17 cellular contexts compared by ENCODE assay signal in the genomic region with DNA sequence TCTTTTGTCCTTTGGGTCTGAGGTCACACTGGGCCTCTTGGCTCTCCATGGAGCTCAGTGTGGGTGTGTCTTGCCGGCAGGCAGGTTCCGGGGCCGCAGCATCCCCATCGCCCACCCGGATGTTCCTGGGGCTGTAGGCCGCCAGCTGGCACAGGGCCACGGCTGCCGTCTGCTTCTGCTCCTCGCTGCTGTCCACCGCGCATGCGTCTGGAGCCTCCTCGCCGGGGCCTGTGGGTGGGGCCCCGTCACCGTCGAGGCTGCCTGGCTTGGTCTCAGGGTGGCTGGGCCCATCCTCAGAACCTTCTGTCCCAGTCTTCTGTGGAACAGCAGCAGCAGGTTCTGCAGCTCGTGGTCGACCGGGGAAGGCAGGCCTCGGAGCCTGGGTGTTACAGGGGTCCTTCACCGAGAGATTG. TPM values are rescaled to one million over a fixed set of nuclear protein-coding genes. Genes with fewer than 3 reads are reported as not detected.
A peak's percentile ranks its signal among the peaks of the same experiment; 100 is the strongest.
DNase-seq lines count a peak whose midpoint lies in the region; ATAC-seq and TF ChIP-seq lines count a peak whose summit lies in the region.
"Had no signal": no experiment of that assay in that cellular context is flagged by ENCODE, and none has a peak within 500 bp of the region (broad histone marks: within the 10 kb centered on the region; RNA-seq: fewer than 3 reads in every experiment).

No MANE protein-coding gene starts in this region.

- no peak overlapping the region for H3K4me3 ChIP-seq in fibroblast of mammary gland (ENCODE audit: control insufficient read depth, low read depth, low read length)
- H3K4me3 ChIP-seq: BLaER1 treated with 17β-estradiol and CSF1 and Interleukin-3, amounts not matched to agents 10 nM and 100 nM had no signal

- DNase-seq in DMS 273 (lab: John Stamatoyannopoulos, UW; ENCODE audit: unreplicated experiment) (peak; percentile 91), NCI-H510A treated with DMSO at 0.1 percent for 48 hours (lab: John Stamatoyannopoulos, UW) (peak; percentile 80), fibroblast of mammary gland (ENCODE audit: low read depth) (peak; percentile 62), neural crest cell (ENCODE audit: low read depth, low spot score) (no peak), DMS79 treated with DMSO at 0.1 percent for 48 hours (lab: John Stamatoyannopoulos, UW) (no peak), OCI-M1 (lab: John Stamatoyannopoulos, UW) (no peak)
- DNase-seq: activated CD4-positive, alpha-beta T cell treated with anti-CD3 and anti-CD28 coated beads, Interleukin-2, amount 50 U/mL, for 1 hour; NCI-H2081; PC-3; retina; stimulated activated naive CD8-positive, alpha-beta T cell treated with anti-CD3 and anti-CD28 coated beads, Interleukin-15, amount 100 ng/mL, for 72 hours had no signal

- TF ChIP-seq CTCF in fibroblast of mammary gland (conservative IDR thresholded peaks at IDR 0.05; ENCODE audit: control insufficient read depth, insufficient read depth, low read depth, low read length), result no peak
- TF ChIP-seq CTCF in neural crest cell (conservative IDR thresholded peaks at IDR 0.05), result no peak

- no peaks in the 10 kb centered on the region for H3K4me1 Mint-ChIP-seq in neural crest cell

- peaks cover 23% of the 10 kb centered on the region for H3K36me3 Mint-ChIP-seq in neural crest cell (ENCODE audit: low read depth)

- H3K4me3 Mint-ChIP-seq in neural crest cell, result no peak overlapping the region
- H3K4me3 Mint-ChIP-seq: activated T-helper 17 cell treated with anti-CD3 and anti-CD28 coated beads, Interleukin-2, amount 50 U/mL, for 72 hours; mesothelial cell of epicardium; stimulated activated naive CD8-positive, alpha-beta T cell treated with anti-CD3 and anti-CD28 coated beads, Interleukin-15, amount 100 ng/mL, for 72 hours; T-helper 1 cell treated with Interleukin-12 subunit alpha and Interleukin-12 subunit beta and Interleukin-4 antibody, amounts not matched to agents 30 μg/mL and 1 μg/mL, for 36 hours had no signal

- H3K27me3 Mint-ChIP-seq in neural crest cell (ENCODE audit: low read depth), result no peaks in the 10 kb centered on the region
- H3K27me3 Mint-ChIP-seq: activated T-helper 17 cell treated with anti-CD3 and anti-CD28 coated beads, Interleukin-2, amount 50 U/mL, for 72 hours; stimulated activated naive CD8-positive, alpha-beta T cell treated with anti-CD3 and anti-CD28 coated beads, Interleukin-15, amount 100 ng/mL, for 72 hours had no signal

- ATAC-seq in HG03354 (IDR thresholded peaks at IDR 0.05; ENCODE audit: poor library complexity, severe bottlenecking, unreplicated experiment) (no peak), GM18498 (IDR thresholded peaks at IDR 0.05; ENCODE audit: unreplicated experiment) (no peak)
- ATAC-seq: activated T-helper 17 cell treated with anti-CD3 and anti-CD28 coated beads, Interleukin-2, amount 50 U/mL, for 72 hours; PC-3; stimulated activated naive CD8-positive, alpha-beta T cell treated with anti-CD3 and anti-CD28 coated beads, Interleukin-15, amount 100 ng/mL, for 72 hours had no signal

- peak overlapping the region; percentile 71 for H3K27ac Mint-ChIP-seq in neural crest cell (ENCODE audit: unreplicated experiment)
- H3K27ac Mint-ChIP-seq: activated T-helper 17 cell treated with anti-CD3 and anti-CD28 coated beads, Interleukin-2, amount 50 U/mL, for 72 hours; mesothelial cell of epicardium; T-helper 1 cell treated with Interleukin-12 subunit alpha and Interleukin-12 subunit beta and Interleukin-4 antibody, amounts not matched to agents 30 μg/mL and 1 μg/mL, for 36 hours had no signal

- peaks cover 8% of the 10 kb centered on the region for H3K9me3 Mint-ChIP-seq in neural crest cell
- H3K9me3 Mint-ChIP-seq: activated T-helper 17 cell treated with anti-CD3 and anti-CD28 coated beads, Interleukin-2, amount 50 U/mL, for 72 hours had no signal

RNA-seq across cellular contexts. Expression of gene ZNF750, which starts 9.6 kb away (rescaled TPM):
- not detected in 2 replicates for total RNA-seq in neural crest cell
- total RNA-seq: activated T-helper 17 cell treated with anti-CD3 and anti-CD28 coated beads, Interleukin-2, amount 50 U/mL, for 72 hours; PC-3 had no signal

Comparison
In these comparisons a context has a peak if more than half of its experiments do, and no peak if none do; other contexts are left out.
1. DNase-seq: peak in DMS 273 (single experiment), NCI-H510A treated with DMSO at 0.1 percent for 48 hours (single experiment) and fibroblast of mammary gland (single experiment); none in neural crest cell (single experiment), DMS79 treated with DMSO at 0.1 percent for 48 hours (single experiment) and OCI-M1 (single experiment).